ENCODE assay signal across 22 cellular contexts in genomic region chr12:30614031-30614430, GRCh38.
"Had no signal": no experiment of that assay in that cellular context is flagged by ENCODE, and none has a peak within 500 bp of the region (broad histone marks: within the 10 kb centered on the region; RNA-seq: fewer than 3 reads in every experiment).

No MANE protein-coding gene starts in this region.

- H3K4me1 Mint-ChIP-seq: activated T-helper 17 cell treated with anti-CD3 and anti-CD28 coated beads, Interleukin-2, amount 50 U/mL, for 72 hours; naive B cell; T-cell had no signal

- DNase-seq: activated CD4-positive, alpha-beta T cell treated with anti-CD3 and anti-CD28 coated beads for 1 hour; activated CD8-positive, alpha-beta memory T cell treated with anti-CD3 and anti-CD28 coated beads, Interleukin-2, amount 50 U/mL, for 4 hours; activated T-cell treated with anti-CD3 and anti-CD28 coated beads, Interleukin-2, amount 50 U/mL, for 24 hours; aorta; caudate nucleus; effector memory CD4-positive, alpha-beta T cell; esophagus squamous epithelium; heart left ventricle; islet precursor cell; left cardiac atrium; mesendoderm; naive B cell; stimulated activated CD4-positive, alpha-beta T cell treated with anti-CD3 and anti-CD28 coated beads, Interleukin-2, amount 100 ng/mL, for 48 hours; stimulated activated naive CD4-positive, alpha-beta T cell treated with Interleukin-2 at 50 U/mL for 16 hours; T-cell; upper lobe of left lung had no signal

- H3K9me3 Mint-ChIP-seq: activated T-helper 17 cell treated with anti-CD3 and anti-CD28 coated beads, Interleukin-2, amount 50 U/mL, for 72 hours had no signal

- H3K4me3 Mint-ChIP-seq: activated T-cell treated with anti-CD3 and anti-CD28 coated beads, Interleukin-2, amount 50 U/mL, for 24 hours; activated T-helper 17 cell treated with anti-CD3 and anti-CD28 coated beads, Interleukin-2, amount 50 U/mL, for 72 hours; naive B cell; neural progenitor cell; T-cell; T-helper 2 cell treated with Interferon-gamma antibody and Interleukin-4, amounts not matched to agents 5 μg/mL and 100 μg/mL, for 36 hours had no signal

- H3K27ac Mint-ChIP-seq: activated naive CD4-positive, alpha-beta T cell treated with anti-CD3 and anti-CD28 coated beads, Interleukin-2, amount 50 U/mL, for 72 hours; activated T-cell treated with anti-CD3 and anti-CD28 coated beads, Interleukin-2, amount 50 U/mL, for 24 hours; activated T-helper 17 cell treated with anti-CD3 and anti-CD28 coated beads, Interleukin-2, amount 50 U/mL, for 72 hours; neural progenitor cell; progenitor cell of endocrine pancreas; T-cell; T-helper 2 cell treated with Interferon-gamma antibody and Interleukin-4, amounts not matched to agents 5 μg/mL and 100 μg/mL, for 36 hours had no signal

- ATAC-seq: activated naive CD4-positive, alpha-beta T cell treated with anti-CD3 and anti-CD28 coated beads, Interleukin-2, amount 50 U/mL, for 72 hours; activated T-helper 17 cell treated with anti-CD3 and anti-CD28 coated beads, Interleukin-2, amount 50 U/mL, for 72 hours; heart left ventricle; T-cell had no signal

- H3K36me3 Mint-ChIP-seq: naive B cell, neural progenitor cell, T-cell had no signal

- H3K4me3 ChIP-seq: esophagus squamous epithelium, heart left ventricle, neural progenitor cell, thoracic aorta, upper lobe of left lung had no signal

- H3K27me3 Mint-ChIP-seq: activated T-helper 17 cell treated with anti-CD3 and anti-CD28 coated beads, Interleukin-2, amount 50 U/mL, for 72 hours; progenitor cell of endocrine pancreas had no signal
